1 cellular context compared by ENCODE assay signal in genomic region chr11:35632301-35632700, GRCh38.
TF ChIP-seq lines count a peak whose summit lies in the region.

No MANE protein-coding gene starts in this region.

TF ChIP-seq in HEK293, 187 proteins besides CTCF, POLR2A, EP300 and RAD21 (continued from another document):
- TF ChIP-seq ZNF362 (tag by site-specific recombination; IDR thresholded peaks at IDR 0.05) (no peak), ZNF423 (tag by site-specific recombination; IDR thresholded peaks at IDR 0.05) (no peak), PRDM1 (tag by site-specific recombination; IDR thresholded peaks at IDR 0.05) (peak; percentile 69), ZNF843 (tag by site-specific recombination; IDR thresholded peaks at IDR 0.05) (peak; percentile 66), MYNN (tag by site-specific recombination; IDR thresholded peaks at IDR 0.05; ENCODE audit: borderline replicate concordance) (no peak), ZBTB8A (tag by site-specific recombination; IDR thresholded peaks at IDR 0.05) (no peak), ZNF610 (tag by site-specific recombination; IDR thresholded peaks at IDR 0.05; ENCODE audit: borderline replicate concordance) (no peak), ZFP37 (tag by site-specific recombination; IDR thresholded peaks at IDR 0.05) (0 out of 2 replicates have a peak, but pooled peaks have one; percentile 59), OSR2 (tag by site-specific recombination; IDR thresholded peaks at IDR 0.05) (peak; percentile 52), KLF10 (tag by site-specific recombination; IDR thresholded peaks at IDR 0.05) (peak; percentile 70), MEIS1 (CRISPR knock-in tag; IDR thresholded peaks at IDR 0.05; ENCODE audit: borderline replicate concordance) (0 out of 2 replicates have a peak, but pooled peaks have one; percentile 28), ZNF777 (tag by site-specific recombination; IDR thresholded peaks at IDR 0.05; ENCODE audit: borderline replicate concordance) (no peak), ZXDB (tag by site-specific recombination; IDR thresholded peaks at IDR 0.05) (0 out of 2 replicates have a peak, but pooled peaks have one; percentile 45), SCRT1 (tag by site-specific recombination; IDR thresholded peaks at IDR 0.05; ENCODE audit: borderline replicate concordance) (no peak), ZNF639 (tag by site-specific recombination; IDR thresholded peaks at IDR 0.05) (peak; percentile 85), PRDM10 (tag by site-specific recombination; IDR thresholded peaks at IDR 0.05) (0 out of 2 replicates have a peak, but pooled peaks have one; percentile 19), GLI4 (tag by site-specific recombination; IDR thresholded peaks at IDR 0.05) (no peak), ZSCAN23 (tag by site-specific recombination; IDR thresholded peaks at IDR 0.05) (0 out of 2 replicates have a peak, but pooled peaks have one; percentile 83), ZNF24 (tag by site-specific recombination; IDR thresholded peaks at IDR 0.05) (peak; percentile 83), ZNF585B (tag by site-specific recombination; IDR thresholded peaks at IDR 0.05) (no peak), PATZ1 (tag by site-specific recombination; IDR thresholded peaks at IDR 0.05) (peak; percentile 45; the same call in 1 of the 2 replicates), PRDM6 (tag by site-specific recombination; IDR thresholded peaks at IDR 0.05) (peak; percentile 44), PRDM4 (tag by site-specific recombination; IDR thresholded peaks at IDR 0.05) (no peak), MZF1 (tag by site-specific recombination; IDR thresholded peaks at IDR 0.05; ENCODE audit: borderline replicate concordance) (no peak)
